ENCODE assay signal across 29 cellular contexts in genomic region chr16:54203384-54203783, GRCh38.
"Had no signal": no experiment of that assay in that cellular context is flagged by ENCODE, and none has a peak within 500 bp of the region (broad histone marks: within the 10 kb centered on the region; RNA-seq: fewer than 3 reads in every experiment).

No MANE protein-coding gene starts in this region.

- ATAC-seq: natural killer cell; psoas muscle; sciatic nerve; stimulated activated memory B cell treated with anti-CD40 and anti-IgM and Interleukin-4, amounts not matched to agents 10 μg/mL and 1 μg/mL and 100 μg/mL, for 72 hours; stimulated activated naive CD8-positive, alpha-beta T cell treated with anti-CD3 and anti-CD28 coated beads, Interleukin-15, amount 100 ng/mL, for 72 hours had no signal

- H3K9me3 ChIP-seq: left ventricle myocardium inferior, neutrophil, psoas muscle, right atrium auricular region, spleen, thyroid gland, transverse colon, upper lobe of left lung, vagina had no signal

- H3K4me1 ChIP-seq: left ventricle myocardium inferior, parathyroid adenoma, psoas muscle, spleen, thyroid gland, transverse colon, upper lobe of left lung, vagina had no signal

- H3K27ac ChIP-seq: hepatocyte, left ventricle myocardium inferior, neural progenitor cell, neutrophil, parathyroid adenoma, psoas muscle, right atrium auricular region, spleen, thyroid gland, transverse colon, upper lobe of left lung, vagina had no signal

- DNase-seq: islet precursor cell; left ventricle myocardium inferior; mesendoderm; naive B cell; natural killer cell; nephron progenitor cell; occipital lobe; psoas muscle; small intestine; spleen; stimulated activated CD4-positive, alpha-beta T cell treated with anti-CD3 and anti-CD28 coated beads, Interleukin-1b, Interleukin-23, amount 100 ng/mL, for 48 hours; stimulated activated CD4-positive, alpha-beta T cell treated with anti-CD3 and anti-CD28 coated beads, Interleukin-2, amount 100 ng/mL, for 48 hours; stimulated activated CD4-positive, alpha-beta T cell treated with anti-CD3 and anti-CD28 coated beads, Interleukin-4, amount 100 ng/mL, for 4 hours; stimulated activated CD8-positive, alpha-beta memory T cell treated with anti-CD3 and anti-CD28 coated beads, Interleukin-4, amount 100 ng/mL, for 48 hours; stimulated activated naive CD4-positive, alpha-beta T cell treated with Interleukin-2 at 50 U/mL for 16 hours; stimulated activated naive CD8-positive, alpha-beta T cell treated with anti-CD3 and anti-CD28 coated beads, Interleukin-15, amount 100 ng/mL, for 72 hours; substantia nigra; thyroid gland; transverse colon; upper lobe of left lung had no signal

- H3K36me3 ChIP-seq: left ventricle myocardium inferior, neural progenitor cell, neutrophil, right atrium auricular region, spleen, thyroid gland, transverse colon, upper lobe of left lung, vagina had no signal

- H3K4me3 ChIP-seq: hepatocyte, left ventricle myocardium inferior, lung, neural progenitor cell, psoas muscle, right atrium auricular region, spleen, thyroid gland, transverse colon, upper lobe of left lung, vagina had no signal

- H3K27me3 ChIP-seq: hepatocyte, neutrophil, right atrium auricular region, thyroid gland, upper lobe of left lung, vagina had no signal
